Comparison of ENCODE assay signal across 16 cellular contexts in the genomic region with DNA sequence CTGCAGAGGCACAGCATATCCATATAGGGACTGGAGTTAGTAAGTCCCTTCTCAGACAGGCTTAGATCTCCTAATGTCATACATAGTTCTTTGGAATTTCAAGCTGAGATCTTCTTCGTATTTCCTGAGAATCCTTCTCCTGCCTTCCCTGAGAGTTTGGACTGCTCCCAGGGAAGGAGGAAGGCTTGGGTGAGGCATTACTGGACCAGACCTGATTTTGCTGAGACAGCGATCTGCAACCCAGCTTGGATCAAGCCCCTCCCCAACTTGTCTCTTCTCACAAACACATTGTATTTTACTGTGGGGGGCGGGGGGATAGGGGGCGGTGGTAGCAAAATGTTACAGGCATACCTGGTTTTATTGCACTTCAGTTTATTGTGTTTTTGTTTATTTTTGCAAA.
"Had no signal": no experiment of that assay in that cellular context is flagged by ENCODE, and none has a peak within 500 bp of the region (broad histone marks: within the 10 kb centered on the region; RNA-seq: fewer than 3 reads in every experiment).

No MANE protein-coding gene starts in this region.

- H3K27ac ChIP-seq: body of pancreas, coronary artery, psoas muscle had no signal

- H3K4me1 Mint-ChIP-seq: activated naive CD8-positive, alpha-beta T cell treated with anti-CD3 and anti-CD28 coated beads for 36 hours; immature natural killer cell had no signal

- H3K4me3 Mint-ChIP-seq: activated naive CD8-positive, alpha-beta T cell treated with anti-CD3 and anti-CD28 coated beads for 36 hours; activated T-helper 1 cell treated with anti-CD3 and anti-CD28 coated beads, Interleukin-12 subunit alpha, Interleukin-12 subunit beta, Interleukin-2, Interleukin-4 antibody, amounts not matched to agents 30 ng/mL and 10 ng/mL and 1 ng/mL, durations not matched to agents 14 hours and 24 hours and 36 hours; immature natural killer cell; naive thymus-derived CD4-positive, alpha-beta T cell; stimulated activated effector memory CD8-positive, alpha-beta T cell treated with anti-CD3 and anti-CD28 coated beads, Interleukin-12 subunit alpha, Interleukin-12 subunit beta, amount 100 ng/mL, for 72 hours had no signal

- H3K27ac Mint-ChIP-seq: activated naive CD8-positive, alpha-beta T cell treated with anti-CD3 and anti-CD28 coated beads for 36 hours; activated T-helper 1 cell treated with anti-CD3 and anti-CD28 coated beads, Interleukin-12 subunit alpha, Interleukin-12 subunit beta, Interleukin-2, Interleukin-4 antibody, amounts not matched to agents 30 ng/mL and 10 ng/mL and 1 ng/mL, durations not matched to agents 14 hours and 24 hours and 36 hours; immature natural killer cell; stimulated activated effector memory CD8-positive, alpha-beta T cell treated with anti-CD3 and anti-CD28 coated beads, Interleukin-12 subunit alpha, Interleukin-12 subunit beta, amount 100 ng/mL, for 72 hours had no signal

- H3K4me1 ChIP-seq: psoas muscle had no signal

- H3K36me3 ChIP-seq: tibial artery had no signal

- H3K9me3 Mint-ChIP-seq: activated naive CD8-positive, alpha-beta T cell treated with anti-CD3 and anti-CD28 coated beads for 36 hours; activated T-helper 1 cell treated with anti-CD3 and anti-CD28 coated beads, Interleukin-12 subunit alpha, Interleukin-12 subunit beta, Interleukin-2, Interleukin-4 antibody, amounts not matched to agents 30 ng/mL and 10 ng/mL and 1 ng/mL, durations not matched to agents 14 hours and 24 hours and 36 hours; stimulated activated effector memory CD8-positive, alpha-beta T cell treated with anti-CD3 and anti-CD28 coated beads, Interleukin-12 subunit alpha, Interleukin-12 subunit beta, amount 100 ng/mL, for 72 hours had no signal

- H3K27me3 ChIP-seq: body of pancreas, tibial artery had no signal

- DNase-seq: activated CD4-positive, alpha-beta T cell treated with anti-CD3 and anti-CD28 coated beads, Interleukin-2, amount 50 U/mL, for 1 hour; activated naive CD8-positive, alpha-beta T cell treated with anti-CD3 and anti-CD28 coated beads for 36 hours; amygdala; body of pancreas; central memory CD4-positive, alpha-beta T cell; foreskin melanocyte; head of caudate nucleus; immature natural killer cell; naive thymus-derived CD4-positive, alpha-beta T cell; psoas muscle; stimulated activated CD4-positive, alpha-beta T cell treated with anti-CD3 and anti-CD28 coated beads, Interleukin-12 subunit alpha, Interleukin-12 subunit beta, amount 100 ng/mL, for 4 hours; tibial artery had no signal

- H3K9me3 ChIP-seq: body of pancreas, psoas muscle, tibial artery had no signal

- H3K4me3 ChIP-seq: body of pancreas, coronary artery, lung, psoas muscle, tibial artery had no signal

- H3K36me3 Mint-ChIP-seq: activated naive CD8-positive, alpha-beta T cell treated with anti-CD3 and anti-CD28 coated beads for 36 hours; immature natural killer cell; stimulated activated effector memory CD8-positive, alpha-beta T cell treated with anti-CD3 and anti-CD28 coated beads, Interleukin-12 subunit alpha, Interleukin-12 subunit beta, amount 100 ng/mL, for 72 hours had no signal
